In genomic region chr14:99590746-99591555, GRCh38 we compare ENCODE assay signal across 2 cellular contexts.
TF ChIP-seq lines count a peak whose summit lies in the region.

No MANE protein-coding gene starts in this region.

TF ChIP-seq in IMR-90, 13 proteins besides CTCF, POLR2A, EP300 and RAD21:
- TF ChIP-seq RCOR1 (IDR thresholded peaks at IDR 0.05; ENCODE audit: insufficient replicate concordance, low read length): no peak
- TF ChIP-seq CHD1 (IDR thresholded peaks at IDR 0.05; ENCODE audit: low read depth, low read length): no peak
- no peak for TF ChIP-seq SMC3 (IDR thresholded peaks at IDR 0.05; ENCODE audit: low read depth, low read length)
- peak; percentile 72 for TF ChIP-seq BHLHE40 (IDR thresholded peaks at IDR 0.05; ENCODE audit: low read depth, low read length)
- TF ChIP-seq MAZ (IDR thresholded peaks at IDR 0.05; ENCODE audit: borderline replicate concordance, low read depth, low read length): peak; percentile 5; the same call in 1 of the 2 replicates
- no peak for TF ChIP-seq USF2 (IDR thresholded peaks at IDR 0.05; ENCODE audit: low read depth, low read length)
- TF ChIP-seq NFE2L2 (IDR thresholded peaks at IDR 0.05; ENCODE audit: low read depth, low read length): no peak
- no peak for TF ChIP-seq RFX5 (IDR thresholded peaks at IDR 0.05; ENCODE audit: low read depth, low read length)
- TF ChIP-seq MAFK (IDR thresholded peaks at IDR 0.05; ENCODE audit: low read depth, low read length): no peak
- peak; percentile 83 for TF ChIP-seq FOS (IDR thresholded peaks at IDR 0.05; ENCODE audit: low read depth, low read length)
- no peak for TF ChIP-seq MXI1 (IDR thresholded peaks at IDR 0.05; ENCODE audit: borderline replicate concordance, low read depth, low read length)
- TF ChIP-seq ELK1 (IDR thresholded peaks at IDR 0.05; ENCODE audit: borderline replicate concordance, low read depth, low read length): no peak
- TF ChIP-seq CEBPB (IDR thresholded peaks at IDR 0.05; ENCODE audit: low read depth, low read length): no peak

TF ChIP-seq in GM12878, 131 proteins besides CTCF, POLR2A, EP300 and RAD21:
- TF ChIP-seq TCF12 (IDR thresholded peaks at IDR 0.05; ENCODE audit: low read depth, low read length) (no peak), HSF1 (IDR thresholded peaks at IDR 0.05; ENCODE audit: low read depth, low read length) (no peak), RCOR1 (conservative IDR thresholded peaks at IDR 0.05; ENCODE audit: low read depth, low read length) (no peak), CEBPZ (IDR thresholded peaks at IDR 0.05; ENCODE audit: low read depth, low read length) (no peak), ZNF274 (IDR thresholded peaks at IDR 0.05; ENCODE audit: insufficient read depth, insufficient read length) (no peak), REST (IDR thresholded peaks at IDR 0.05; ENCODE audit: low read depth, low read length) (no peak), CHD4 (IDR thresholded peaks at IDR 0.05) (no peak), KAT2A (conservative IDR thresholded peaks at IDR 0.05; ENCODE audit: control insufficient read depth, low read depth, low read length) (no peak), CHD2 (IDR thresholded peaks at IDR 0.05; ENCODE audit: borderline replicate concordance, low read depth, low read length) (no peak), TAF1 (IDR thresholded peaks at IDR 0.05; ENCODE audit: borderline replicate concordance, low read depth, low read length) (no peak), SUZ12 (IDR thresholded peaks at IDR 0.05; ENCODE audit: unreplicated experiment) (no peak), IRF3 (IDR thresholded peaks at IDR 0.05) (no peak), CEBPB (IDR thresholded peaks at IDR 0.05; ENCODE audit: borderline replicate concordance in 1 of 2, low read depth in 2 of 2, low read length in 2 of 2) (no peak), HDAC2 (IDR thresholded peaks at IDR 0.05) (no peak), RBBP5 (conservative IDR thresholded peaks at IDR 0.05) (no peak), ATF2 (IDR thresholded peaks at IDR 0.05; ENCODE audit: low read length) (no peak), ZSCAN29 (IDR thresholded peaks at IDR 0.05) (no peak), DPF2 (IDR thresholded peaks at IDR 0.05) (no peak)
TF ChIP-seq in GM12878: peak in this region for 0.
